8 cellular contexts compared by ENCODE assay signal in genomic region chr22:26672590-26673468, GRCh38. TPM values are rescaled to one million over a fixed set of nuclear protein-coding genes. Genes with fewer than 3 reads are reported as not detected.
A peak's percentile ranks its signal among the peaks of the same experiment; 100 is the strongest.
DNase-seq lines count a peak whose midpoint lies in the region; ATAC-seq, FAIRE-seq and TF ChIP-seq lines count a peak whose summit lies in the region.

No MANE protein-coding gene starts in this region.

- peak; percentile 93 for FAIRE-seq in pancreas (lab: Jason Lieb, UNC)

- peaks cover 45% of the 10 kb centered on the region for H3K4me1 Mint-ChIP-seq in HFFc6 (ENCODE audit: low read depth)
- peaks cover 59% of the 10 kb centered on the region for H3K4me1 Mint-ChIP-seq in activated naive CD8-positive, alpha-beta T cell treated with anti-CD3 and anti-CD28 coated beads, Interleukin-2, amount 10 ng/mL, durations not matched to agents 7 days and 5 days

- peaks cover 13% of the 10 kb centered on the region for H3K36me3 Mint-ChIP-seq in HFFc6 (ENCODE audit: low read depth)
- peaks cover 19% of the 10 kb centered on the region for H3K36me3 Mint-ChIP-seq in activated naive CD8-positive, alpha-beta T cell treated with anti-CD3 and anti-CD28 coated beads, Interleukin-2, amount 10 ng/mL, durations not matched to agents 7 days and 5 days

- H3K36me3 ChIP-seq in pancreas (no peaks in the 10 kb centered on the region), tibial artery (no peaks in the 10 kb centered on the region)

- H3K27ac ChIP-seq in pancreas (peak overlapping the region; percentile 82 to 95 (median 92)), tibial artery (peak overlapping the region; percentile 90 to 97)

- peak overlapping the region; percentile 92 for H3K4me3 Mint-ChIP-seq in HFFc6
- H3K4me3 Mint-ChIP-seq in activated naive CD8-positive, alpha-beta T cell treated with anti-CD3 and anti-CD28 coated beads, Interleukin-2, amount 10 ng/mL, durations not matched to agents 7 days and 5 days = peak overlapping the region; percentile 96

- peaks cover 2% of the 10 kb centered on the region; the same call in 1 of the 2 replicates for H3K27me3 Mint-ChIP-seq in HFFc6 (ENCODE audit: insufficient read depth)
- no peaks in the 10 kb centered on the region for H3K27me3 Mint-ChIP-seq in activated naive CD8-positive, alpha-beta T cell treated with anti-CD3 and anti-CD28 coated beads, Interleukin-2, amount 10 ng/mL, durations not matched to agents 7 days and 5 days

- no peaks in the 10 kb centered on the region for H3K27me3 ChIP-seq in pancreas
- peaks cover 0 to 7% of the 10 kb centered on the region in 2 donors for H3K27me3 ChIP-seq in tibial artery

- H3K4me3 ChIP-seq in pancreas = peak overlapping the region; percentile 60 to 85 (median 72)
- H3K4me3 ChIP-seq in tibial artery = peak overlapping the region; percentile 67 to 92

- ATAC-seq in activated naive CD8-positive, alpha-beta T cell treated with anti-CD3 and anti-CD28 coated beads, Interleukin-2, amount 10 ng/mL, durations not matched to agents 7 days and 5 days (ENCODE audit: low read depth) = peak; percentile 71
- ATAC-seq in Right ventricle myocardium superior (ENCODE audit: poor library complexity) (peak; percentile 95), pancreas (peak; percentile 82 to 88 (median 84))

- peak; percentile 63 for TF ChIP-seq CTCF in GM10266 (IDR thresholded peaks at IDR 0.05; ENCODE audit: control insufficient read depth, insufficient read depth, low read depth, missing control alignments)
- peak; percentile 75 for TF ChIP-seq CTCF in HFFc6 (IDR thresholded peaks at IDR 0.05)
- TF ChIP-seq CTCF in pancreas (IDR thresholded peaks at IDR 0.05) = peak in 2 of 4 donors; percentile 33 to 38
- TF ChIP-seq CTCF in tibial artery (IDR thresholded peaks at IDR 0.05) = peak in 1 of 2 experiments; percentile 39

- DNase-seq in GM10266 (ENCODE audit: extremely low spot score) (peak; percentile 78), HFFc6 (peak; percentile 92), NCI-H1048 (lab: John Stamatoyannopoulos, UW) (peak; percentile 84), SKM-1 treated with dmso at 0.1 percent for 144 hours (lab: John Stamatoyannopoulos, UW; ENCODE audit: unreplicated experiment) (peak; percentile 99), Right ventricle myocardium superior (peak; percentile 92), pancreas (peak; percentile 81 to 90 (median 88)), tibial artery (peak; percentile 94 to 96)
- peak; percentile 90 for DNase-seq in activated naive CD8-positive, alpha-beta T cell treated with anti-CD3 and anti-CD28 coated beads, Interleukin-2, amount 10 ng/mL, durations not matched to agents 7 days and 5 days

- H3K9me3 Mint-ChIP-seq in HFFc6 = no peaks in the 10 kb centered on the region
- no peaks in the 10 kb centered on the region for H3K9me3 Mint-ChIP-seq in activated naive CD8-positive, alpha-beta T cell treated with anti-CD3 and anti-CD28 coated beads, Interleukin-2, amount 10 ng/mL, durations not matched to agents 7 days and 5 days

- WGBS in pancreas, 2 donors = 0 to 1% methylated on average over 36 of the region's 36 CpGs

- POLR2A ChIA-PET in activated naive CD8-positive, alpha-beta T cell treated with anti-CD3 and anti-CD28 coated beads, Interleukin-2, amount 10 ng/mL, durations not matched to agents 7 days and 5 days (lab: Charles Lee) = interaction anchor here (0.8 to 4.7 kb wide), 16 partner anchors 14 to 1246 kb away, joined by 3 to 25 read pairs (median 5); partner anchors contain the start of genes HPS4, PITPNB, SRRD and TFIP11

- H3K27ac Mint-ChIP-seq in HFFc6 = peak overlapping the region; percentile 99
- H3K27ac Mint-ChIP-seq in activated naive CD8-positive, alpha-beta T cell treated with anti-CD3 and anti-CD28 coated beads, Interleukin-2, amount 10 ng/mL, durations not matched to agents 7 days and 5 days = peak overlapping the region; percentile 98

- no peaks in the 10 kb centered on the region for H3K9me3 ChIP-seq in pancreas
- H3K9me3 ChIP-seq in tibial artery = no peaks in the 10 kb centered on the region

- intact Hi-C loops in Right ventricle myocardium superior (cut with DNase I) (no loop called here), pancreas (cut with DNase I) (no loop called here), tibial artery (cut with DNase I; ENCODE audit: low total_unique reads) (no loop called here)

- peaks cover 17 to 27% (median 18%) of the 10 kb centered on the region in 3 donors for H3K4me1 ChIP-seq in pancreas
- H3K4me1 ChIP-seq in tibial artery = peaks cover 0 to 30% (median 23%) of the 10 kb centered on the region in 4 donors

RNA-seq across cellular contexts. Expression of gene MIAT, which starts 15.4 kb away (rescaled TPM):
- total RNA-seq in HFFc6 (2021; fragmentation: NEBNext Ultra II Directional; extraction: Animal tissue kit (Norgen Biotek cat#: 25700)) = under 1 TPM; 0.55 to 0.89 (median 0.75) TPM
- total RNA-seq in activated naive CD8-positive, alpha-beta T cell treated with anti-CD3 and anti-CD28 coated beads, Interleukin-2, amount 10 ng/mL, durations not matched to agents 7 days and 5 days = 100 to 1,000 TPM; 190 to 229 TPM
- total RNA-seq in Right ventricle myocardium superior = 0.48 TPM
- total RNA-seq in pancreas = under 1 TPM; 0.35 to 0.78 (median 0.60) TPM
- polyA plus RNA-seq in pancreas = under 1 TPM; 0.28 to 0.42 TPM

RNA-seq across cellular contexts. Expression of gene CRYBA4, which starts 51.1 kb away (rescaled TPM):
- not detected for total RNA-seq in HFFc6 (2021; fragmentation: NEBNext Ultra II Directional; extraction: Animal tissue kit (Norgen Biotek cat#: 25700))
- not detected for total RNA-seq in activated naive CD8-positive, alpha-beta T cell treated with anti-CD3 and anti-CD28 coated beads, Interleukin-2, amount 10 ng/mL, durations not matched to agents 7 days and 5 days
- total RNA-seq in Right ventricle myocardium superior (not detected), pancreas (under 1 TPM in 1 of 6 donors, not detected in 5; 0.19 TPM)
- not detected for polyA plus RNA-seq in pancreas

RNA-seq across cellular contexts. Expression of gene CRYBB1, which starts 55.0 kb away (rescaled TPM):
- total RNA-seq in HFFc6 (2021; fragmentation: NEBNext Ultra II Directional; extraction: Animal tissue kit (Norgen Biotek cat#: 25700)) = not detected
- total RNA-seq in activated naive CD8-positive, alpha-beta T cell treated with anti-CD3 and anti-CD28 coated beads, Interleukin-2, amount 10 ng/mL, durations not matched to agents 7 days and 5 days = not detected
- 0.65 TPM for total RNA-seq in Right ventricle myocardium superior
- total RNA-seq in pancreas = under 1 TPM in 3 of 6 donors, not detected in 3; 0.20 to 0.66 (median 0.34) TPM
- polyA plus RNA-seq in pancreas = under 1 TPM; 0.14 to 0.38 TPM

Comparison
In these comparisons a context has a peak if more than half of its experiments do, and no peak if none do; other contexts are left out.
1. Peak in every context shown above with its lines: DNase-seq, ATAC-seq, H3K4me3 ChIP-seq and H3K27ac ChIP-seq.
2. RNA of gene MIAT, which starts 15.4 kb away (total RNA-seq): 190 to 229 TPM in activated naive CD8-positive, alpha-beta T cell treated with anti-CD3 and anti-CD28 coated beads, Interleukin-2, amount 10 ng/mL, durations not matched to agents 7 days and 5 days; 0.55 to 0.89 TPM in HFFc6, 0.35 to 0.78 TPM in pancreas and 0.48 TPM in Right ventricle myocardium superior (single experiment); every median in the first group is over 100 times any median in the second.